8 cellular contexts compared by ENCODE assay signal in the genomic region with DNA sequence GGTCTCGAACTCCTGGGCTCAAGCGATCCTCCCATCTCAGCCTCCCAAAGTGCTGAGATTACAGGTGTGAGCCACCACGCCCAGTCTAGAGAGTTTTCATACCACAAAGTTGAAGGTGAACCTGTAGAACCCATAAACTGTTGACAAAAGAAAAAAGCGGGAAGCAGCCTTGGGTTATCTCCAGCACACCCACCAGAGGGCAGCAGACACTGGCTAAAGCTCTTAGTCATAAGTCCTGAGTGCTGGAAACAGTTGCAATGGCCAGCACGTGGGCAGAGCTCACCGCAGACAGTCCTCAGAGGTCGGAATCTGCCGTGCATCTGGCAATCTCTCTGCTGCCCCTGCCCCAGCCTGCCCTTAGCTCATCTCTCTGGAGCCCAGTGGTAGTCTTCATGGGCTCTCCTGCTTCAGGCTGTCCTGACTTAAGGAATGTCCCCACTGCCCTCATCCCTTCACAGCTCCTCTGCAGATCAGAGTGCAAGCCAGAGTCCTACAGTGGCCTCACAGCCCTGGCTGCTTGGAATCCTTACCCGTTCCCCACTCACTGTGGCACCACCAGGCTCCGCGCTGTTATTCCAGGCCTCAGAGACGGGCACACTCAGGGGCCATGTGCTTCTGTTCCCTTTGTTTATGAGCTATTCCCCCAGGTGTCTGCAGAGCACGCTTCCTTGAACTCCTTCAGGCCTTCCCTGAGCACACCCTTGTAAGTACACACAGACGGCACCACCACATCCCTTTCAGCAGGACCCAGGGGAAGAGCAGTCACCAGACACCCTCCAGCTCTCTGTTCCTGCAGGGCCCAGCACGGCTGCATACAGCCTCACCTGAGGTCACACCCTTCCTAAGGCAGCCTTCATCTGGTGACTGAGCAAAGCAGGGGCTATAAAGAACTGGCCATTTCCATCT. TPM values are rescaled to one million over a fixed set of nuclear protein-coding genes. Genes with fewer than 3 reads are reported as not detected.
A peak's percentile ranks its signal among the peaks of the same experiment; 100 is the strongest.
DNase-seq lines count a peak whose midpoint lies in the region; ATAC-seq, FAIRE-seq and TF ChIP-seq lines count a peak whose summit lies in the region.

No MANE protein-coding gene starts in this region.

- CTCF ChIA-PET in activated CD8-positive, alpha-beta T cell treated with anti-CD3 and anti-CD28 coated beads for 36 hours (lab: Charles Lee) = interaction anchor here (0.6 to 3.9 kb wide), 28 partner anchors 9 to 785 kb away, joined by 3 to 30 read pairs (median 4); a partner anchor contains a TSS
- CTCF ChIA-PET in H1 (lab: Charles Lee; ENCODE audit: partially characterized antibody) = interaction anchor here (0.6 to 5.0 kb wide), 57 partner anchors 9 to 565 kb away, joined by 3 to 34 read pairs (median 4); a partner anchor contains a TSS

- H3K4me2 ChIP-seq in H1 (ENCODE audit: insufficient read depth in 1 of 2, low read depth in 2 of 2, low read length in 2 of 2) (no peak overlapping the region), mesenchymal stem cell (ENCODE audit: low read length, poor library complexity, severe bottlenecking) (peak overlapping the region; percentile 30)

- no peaks in the 10 kb centered on the region for H4K20me1 ChIP-seq in H1 (replicated peaks in 1 of 2; ENCODE audit: control insufficient read depth in 1 of 2, insufficient read depth in 2 of 2, low read length in 2 of 2)

- H2AFZ ChIP-seq in H1 (ENCODE audit: low read length) (peak overlapping the region; percentile 87), mesenchymal stem cell (ENCODE audit: low read depth, low read length) (no peak overlapping the region)

- no peak for TF ChIP-seq EP300 in H1 (IDR thresholded peaks at IDR 0.05; ENCODE audit: borderline replicate concordance in 1 of 2, low read depth in 2 of 2, low read length in 2 of 2)

- no peaks in the 10 kb centered on the region for H3K79me2 ChIP-seq in H1 (ENCODE audit: control insufficient read depth in 1 of 2, insufficient read depth in 2 of 2, low read length in 2 of 2)

- peak; percentile 94 for ATAC-seq in activated CD8-positive, alpha-beta T cell treated with anti-CD3 and anti-CD28 coated beads for 36 hours
- ATAC-seq in HG03469 (IDR thresholded peaks at IDR 0.05; ENCODE audit: unreplicated experiment) = no peak

- H3K4me1 Mint-ChIP-seq in activated CD8-positive, alpha-beta T cell treated with anti-CD3 and anti-CD28 coated beads for 36 hours (ENCODE audit: low read depth) = peaks cover 7% of the 10 kb centered on the region

- 50% methylated on average over 15 of the region's 15 CpGs; no CpG with 5 or more reads in 1 of the 2 experiments for WGBS in H1 (ENCODE audit: extremely low coverage in 1 of 2, insufficient coverage in 1 of 2, insufficient read length in 1 of 2, insufficient replicate concordance in 2 of 2, low coverage in 1 of 2, low lambda C conversion rate in 2 of 2, missing lambda C conversion rate in 1 of 2), 2 experiments
- WGBS in mesenchymal stem cell = 38% methylated on average over 15 of the region's 15 CpGs

- H3K27me3 Mint-ChIP-seq in activated CD8-positive, alpha-beta T cell treated with anti-CD3 and anti-CD28 coated beads for 36 hours = no peaks in the 10 kb centered on the region

- H3K27ac ChIP-seq in H1 (ENCODE audit: low read depth, low read length) (no peak overlapping the region), mesenchymal stem cell (ENCODE audit: low read length, poor library complexity, severe bottlenecking) (no peak overlapping the region)

- H3K4ac ChIP-seq in H1 (replicated peaks; ENCODE audit: insufficient read length, low read depth, low read length) (no peak overlapping the region), mesenchymal stem cell (ENCODE audit: low read depth in 1 of 2, low read length in 2 of 2) (no peak overlapping the region)

- H3K79me1 ChIP-seq in H1 (ENCODE audit: low read depth, low read length) (no peaks in the 10 kb centered on the region), mesenchymal stem cell (replicated peaks; ENCODE audit: low read length, poor library complexity, severe bottlenecking) (no peaks in the 10 kb centered on the region)

- H3K4me1 ChIP-seq in H1 (replicated peaks in 1 of 4; ENCODE audit: control insufficient read depth in 3 of 4, insufficient read depth in 4 of 4, low read length in 3 of 4) (peaks cover 0 to 11% (median 2%) of the 10 kb centered on the region in 4 experiments; a peak in 4 of 7 replicates), mesenchymal stem cell (ENCODE audit: control insufficient read depth, insufficient read depth, low read depth, low read length) (peaks cover 4% of the 10 kb centered on the region)

- H3K9me3 ChIP-seq in H1 (ENCODE audit: insufficient read depth in 2 of 2, low read depth in 1 of 2, low read length in 1 of 2) (no peaks in the 10 kb centered on the region), mesenchymal stem cell (ENCODE audit: control insufficient read depth, low read length) (no peaks in the 10 kb centered on the region)

- TF ChIP-seq CTCF in activated CD8-positive, alpha-beta T cell treated with anti-CD3 and anti-CD28 coated beads for 36 hours (IDR thresholded peaks at IDR 0.05) = peak; percentile 94
- peak; percentile 71 to 93 (median 88) for TF ChIP-seq CTCF in H1 (IDR thresholded peaks at IDR 0.05; ENCODE audit: control extremely low read depth in 1 of 3, insufficient read depth in 1 of 3, low read depth in 1 of 3, low read length in 3 of 3)

- peak overlapping the region; percentile 13 for H4K91ac ChIP-seq in H1 (replicated peaks; ENCODE audit: insufficient read length, low read length)
- peak overlapping the region; percentile 52 for H4K91ac ChIP-seq in mesenchymal stem cell (ENCODE audit: low read length)

- H3K36me3 Mint-ChIP-seq in activated CD8-positive, alpha-beta T cell treated with anti-CD3 and anti-CD28 coated beads for 36 hours (ENCODE audit: low read depth) = no peaks in the 10 kb centered on the region

- H3K27me3 ChIP-seq in H1 (replicated peaks in 1 of 4; ENCODE audit: control insufficient read depth in 3 of 4, extremely low read depth in 1 of 4, insufficient read depth in 3 of 4, low read length in 3 of 4) (peaks cover 3 to 14% (median 13%) of the 10 kb centered on the region in 4 experiments), mesenchymal stem cell (ENCODE audit: control insufficient read depth in 1 of 2, insufficient read depth in 1 of 2, low read length in 2 of 2) (peaks cover 8 to 19% of the 10 kb centered on the region in 2 experiments)

- H2BK5ac ChIP-seq in H1 (ENCODE audit: low read depth, low read length) (no peak overlapping the region), mesenchymal stem cell (ENCODE audit: low read depth, low read length, poor library complexity, severe bottlenecking) (no peak overlapping the region)

- H4K5ac ChIP-seq in H1 (ENCODE audit: insufficient read length, low read depth, low read length) = no peak overlapping the region

- peak overlapping the region; percentile 7 for H2BK120ac ChIP-seq in H1 (replicated peaks; ENCODE audit: low read depth, low read length)
- H2BK120ac ChIP-seq in mesenchymal stem cell (ENCODE audit: low read depth, low read length) = no peak overlapping the region

- H2BK20ac ChIP-seq in H1 (ENCODE audit: low read length) = peak overlapping the region; percentile 97; the same call in 1 of the 2 replicates

- H2BK15ac ChIP-seq in H1 (ENCODE audit: low read length) (peak overlapping the region; percentile 98), mesenchymal stem cell (ENCODE audit: low read depth, poor library complexity, severe bottlenecking) (no peak overlapping the region)

- H3K27ac Mint-ChIP-seq in activated CD8-positive, alpha-beta T cell treated with anti-CD3 and anti-CD28 coated beads for 36 hours = peak overlapping the region; percentile 31

- H3K18ac ChIP-seq in H1 (ENCODE audit: extremely low read depth, low read length) = peak overlapping the region; percentile 76
- peak overlapping the region; percentile 14 to 63 for H3K18ac ChIP-seq in mesenchymal stem cell (ENCODE audit: low read depth in 1 of 2, low read length in 2 of 2)

- no peak overlapping the region for H3K9ac ChIP-seq in H1 (replicated peaks in 1 of 4; ENCODE audit: extremely low read depth in 1 of 4, low read depth in 3 of 4, low read length in 3 of 4)
- no peak overlapping the region for H3K9ac ChIP-seq in mesenchymal stem cell (ENCODE audit: low read length)

- H3K36me3 ChIP-seq in H1 (ENCODE audit: control insufficient read depth in 2 of 4, insufficient read depth in 4 of 4, low read length in 3 of 4) (no peaks in the 10 kb centered on the region), mesenchymal stem cell (ENCODE audit: control insufficient read depth in 1 of 2, insufficient read depth in 2 of 2, low read depth in 1 of 2, low read length in 2 of 2) (no peaks in the 10 kb centered on the region)

- H3K23ac ChIP-seq in H1 (ENCODE audit: insufficient read length) (no peak overlapping the region), mesenchymal stem cell (ENCODE audit: low read length in 2 of 2) (no peak overlapping the region)

- no peak overlapping the region for H3K4me3 Mint-ChIP-seq in activated CD8-positive, alpha-beta T cell treated with anti-CD3 and anti-CD28 coated beads for 36 hours

- TF ChIP-seq POLR2A in GM12892 (IDR thresholded peaks at IDR 0.05; ENCODE audit: low read depth, low read length) (no peak), H1 (IDR thresholded peaks at IDR 0.05; ENCODE audit: control extremely low read depth in 1 of 2, low read depth in 2 of 2, low read length in 2 of 2) (no peak)

- H3K14ac ChIP-seq in H1 (ENCODE audit: insufficient read length) = no peak overlapping the region
- H3K14ac ChIP-seq in mesenchymal stem cell (ENCODE audit: low read length in 2 of 2) = peak overlapping the region in 1 of 2 experiments; percentile 21

- H4K8ac ChIP-seq in H1 (ENCODE audit: extremely low read depth, insufficient read depth, low read length) (peak overlapping the region; percentile 73), mesenchymal stem cell (ENCODE audit: low read length) (peak overlapping the region; percentile 12)

- POLR2A ChIA-PET in activated CD8-positive, alpha-beta T cell treated with anti-CD3 and anti-CD28 coated beads for 36 hours (lab: Charles Lee) = interaction anchor here (0.6 to 1.9 kb wide), 6 partner anchors 9 to 303 kb away, joined by 3 to 7 read pairs (median 4); a partner anchor contains a TSS
- POLR2A ChIA-PET in H1 (lab: Charles Lee; ENCODE audit: partially characterized antibody) = interaction anchor here (0.5 to 2.6 kb wide), 8 partner anchors 10 to 303 kb away, joined by 3 to 9 read pairs (median 4); no protein-coding TSS in a partner anchor

- FAIRE-seq in GM12892 (lab: Jason Lieb, UNC) = peak; percentile 74
- peak; percentile 97 for FAIRE-seq in H1 (lab: Jason Lieb, UNC)

- peak; percentile 98 to 99 for TF ChIP-seq RAD21 in H1 (IDR thresholded peaks at IDR 0.05 in 1 of 2, conservative IDR thresholded peaks at IDR 0.05 in 1 of 2; ENCODE audit: low read depth in 2 of 2, low read length in 2 of 2)

- no peak overlapping the region for H3K56ac ChIP-seq in H1 (replicated peaks; ENCODE audit: insufficient read length, low read depth, low read length)

- intact Hi-C loops in activated CD8-positive, alpha-beta T cell treated with anti-CD3 and anti-CD28 coated beads for 36 hours (cut with micrococcal nuclease) = loop anchor here (2.0 kb wide), 1 partner anchor 266 kb away; no protein-coding TSS in a partner anchor

- DNase-seq in GM12892 (ENCODE audit: insufficient read length) (peak; percentile 52), HS-5 (ENCODE audit: low read depth) (peak; percentile 60), NOMO-1 (lab: John Stamatoyannopoulos, UW; ENCODE audit: unreplicated experiment in 2 of 2) (peak; percentile 82 to 88), H1 (ENCODE audit: low read depth in 1 of 2, low spot score in 2 of 2) (peak; percentile 81 to 89), mesenchymal stem cell (peak; percentile 91)
- peak; percentile 90 for DNase-seq in activated CD8-positive, alpha-beta T cell treated with anti-CD3 and anti-CD28 coated beads for 36 hours
- peak; percentile 39 for DNase-seq in stimulated activated CD8-positive, alpha-beta memory T cell treated with anti-CD3 and anti-CD28 coated beads, Interleukin-15, amount 100 ng/mL, for 24 hours (ENCODE audit: low read depth)

- no peak overlapping the region for H3K4me3 ChIP-seq in H1 (ENCODE audit: extremely low read depth in 1 of 4, insufficient read depth in 2 of 4, low read depth in 3 of 4, low read length in 4 of 4)
- H3K4me3 ChIP-seq in mesenchymal stem cell (ENCODE audit: insufficient read depth in 1 of 2, low read depth in 1 of 2, low read length in 2 of 2) = no peak overlapping the region

- H2BK12ac ChIP-seq in H1 (ENCODE audit: low read depth, low read length) (peak overlapping the region; percentile 32; the same call in 1 of the 2 replicates), mesenchymal stem cell (ENCODE audit: low read length in 2 of 2) (no peak overlapping the region)

- no peaks in the 10 kb centered on the region for H3K9me3 Mint-ChIP-seq in activated CD8-positive, alpha-beta T cell treated with anti-CD3 and anti-CD28 coated beads for 36 hours

- no peak overlapping the region for H2AK5ac ChIP-seq in H1 (ENCODE audit: low read depth, low read length)
- H2AK5ac ChIP-seq in mesenchymal stem cell (ENCODE audit: low read length, severe bottlenecking) = no peak overlapping the region

- no peaks in the 10 kb centered on the region for H3K23me2 ChIP-seq in H1 (ENCODE audit: low read depth, low read length)

RNA-seq across cellular contexts. Expression of a gene that starts 8.8 kb away (rescaled TPM):
- 33.0 TPM for polyA plus RNA-seq in GM12892 (2012; ENCODE audit: missing spikeins)
- total RNA-seq in activated CD8-positive, alpha-beta T cell treated with anti-CD3 and anti-CD28 coated beads for 36 hours = 10 to 100 TPM; 41.4 to 41.5 TPM
- total RNA-seq in H1 (2021; fragmentation: NEBNext Ultra II Directional; extraction: Animal tissue kit (Norgen Biotek cat#: 25700)) = 49.6 and 51.1 TPM in 2 replicates
- polyA plus RNA-seq in H1 (2011; rRNA removed) = 78.5 and 78.7 TPM in 2 replicates
- 108 TPM for polyA plus RNA-seq in H1 (2011; cell fraction: cytosol; rRNA removed)
- 65.9 TPM for polyA plus RNA-seq in H1 (2011; cell fraction: nucleus; rRNA removed)
- 45.7 to 73.3 TPM (median 64.5 TPM) in 4 replicates for polyA plus RNA-seq in H1 (2012, experiment 1 of 2)
- polyA plus RNA-seq in H1 (2012, experiment 2 of 2) = 58.5 TPM
- polyA plus RNA-seq in H1 (2013, experiment 1 of 2) = 33.6 TPM
- polyA plus RNA-seq in H1 (2013, experiment 2 of 2) = 35.0 TPM
- 78.1 and 89.9 TPM in 2 replicates for polyA minus RNA-seq in H1 (2011; rRNA and poly(A)+ RNA removed)
- 33.2 TPM for polyA minus RNA-seq in H1 (2011; cell fraction: cytosol; rRNA and poly(A)+ RNA removed)
- polyA minus RNA-seq in H1 (2011; cell fraction: nucleus; rRNA and poly(A)+ RNA removed) = 71.8 TPM
- polyA plus RNA-seq in mesenchymal stem cell (2013, experiment 1 of 2) = 17.9 TPM
- 19.1 TPM for polyA plus RNA-seq in mesenchymal stem cell (2013, experiment 2 of 2)

RNA-seq across cellular contexts. Expression of a gene that starts 46.6 kb away (rescaled TPM):
- polyA plus RNA-seq in GM12892 (2012; ENCODE audit: missing spikeins) = 18.5 TPM
- total RNA-seq in activated CD8-positive, alpha-beta T cell treated with anti-CD3 and anti-CD28 coated beads for 36 hours = 10 to 100 TPM; 45.1 to 52.2 TPM
- total RNA-seq in H1 (2021; fragmentation: NEBNext Ultra II Directional; extraction: Animal tissue kit (Norgen Biotek cat#: 25700)) = 110 and 114 TPM in 2 replicates
- polyA plus RNA-seq in H1 (2011; rRNA removed) = 74.0 and 103 TPM in 2 replicates
- 54.6 TPM for polyA plus RNA-seq in H1 (2011; cell fraction: cytosol; rRNA removed)
- 199 TPM for polyA plus RNA-seq in H1 (2011; cell fraction: nucleus; rRNA removed)
- 90.9 to 110 TPM (median 102 TPM) in 4 replicates for polyA plus RNA-seq in H1 (2012, experiment 1 of 2)
- polyA plus RNA-seq in H1 (2012, experiment 2 of 2) = 93.2 TPM
- polyA plus RNA-seq in H1 (2013, experiment 1 of 2) = 90.5 TPM
- 93.1 TPM for polyA plus RNA-seq in H1 (2013, experiment 2 of 2)
- 153 and 157 TPM in 2 replicates for polyA minus RNA-seq in H1 (2011; rRNA and poly(A)+ RNA removed)
- polyA minus RNA-seq in H1 (2011; cell fraction: cytosol; rRNA and poly(A)+ RNA removed) = 108 TPM
- polyA minus RNA-seq in H1 (2011; cell fraction: nucleus; rRNA and poly(A)+ RNA removed) = 97.7 TPM
- polyA plus RNA-seq in mesenchymal stem cell (2013, experiment 1 of 2) = 37.9 TPM
- 37.2 TPM for polyA plus RNA-seq in mesenchymal stem cell (2013, experiment 2 of 2)

RNA-seq across cellular contexts. Expression of a gene that starts 56.3 kb away (rescaled TPM):
- 0.15 TPM for polyA plus RNA-seq in GM12892 (2012; ENCODE audit: missing spikeins)
- total RNA-seq in activated CD8-positive, alpha-beta T cell treated with anti-CD3 and anti-CD28 coated beads for 36 hours = under 1 TPM; 0.54 to 0.58 TPM
- total RNA-seq in H1 (2021; fragmentation: NEBNext Ultra II Directional; extraction: Animal tissue kit (Norgen Biotek cat#: 25700)) = 7.4 and 8.2 TPM in 2 replicates
- polyA plus RNA-seq in H1 (2011; rRNA removed) = 2.1 and 2.7 TPM in 2 replicates
- polyA plus RNA-seq in H1 (2011; cell fraction: cytosol; rRNA removed) = 2.7 TPM
- 2.9 TPM for polyA plus RNA-seq in H1 (2011; cell fraction: nucleus; rRNA removed)
- polyA plus RNA-seq in H1 (2012, experiment 1 of 2) = 4.6 to 5.4 TPM (median 5.2 TPM) in 4 replicates
- 4.7 TPM for polyA plus RNA-seq in H1 (2012, experiment 2 of 2)
- polyA plus RNA-seq in H1 (2013, experiment 1 of 2) = 6.5 TPM
- 7.0 TPM for polyA plus RNA-seq in H1 (2013, experiment 2 of 2)
- 1.5 and 1.8 TPM in 2 replicates for polyA minus RNA-seq in H1 (2011; rRNA and poly(A)+ RNA removed)
- polyA minus RNA-seq in H1 (2011; cell fraction: cytosol; rRNA and poly(A)+ RNA removed) = 1.8 TPM
- polyA minus RNA-seq in H1 (2011; cell fraction: nucleus; rRNA and poly(A)+ RNA removed) = 1.00 TPM
- 0.10 TPM for polyA plus RNA-seq in mesenchymal stem cell (2013, experiment 1 of 2)
- polyA plus RNA-seq in mesenchymal stem cell (2013, experiment 2 of 2) = 0.08 TPM

Comparison
In these comparisons a context has a peak if more than half of its experiments do, and no peak if none do; other contexts are left out.
1. DNase-seq: peak in every context shown above with its lines; median percentile 91 in mesenchymal stem cell; 90 in activated CD8-positive, alpha-beta T cell treated with anti-CD3 and anti-CD28 coated beads for 36 hours; 85 in NOMO-1; 85 in H1; 60 in HS-5; 52 in GM12892; 39 in stimulated activated CD8-positive, alpha-beta memory T cell treated with anti-CD3 and anti-CD28 coated beads, Interleukin-15, amount 100 ng/mL, for 24 hours.